ENCODE assay signal across 17 cellular contexts in the genomic region with DNA sequence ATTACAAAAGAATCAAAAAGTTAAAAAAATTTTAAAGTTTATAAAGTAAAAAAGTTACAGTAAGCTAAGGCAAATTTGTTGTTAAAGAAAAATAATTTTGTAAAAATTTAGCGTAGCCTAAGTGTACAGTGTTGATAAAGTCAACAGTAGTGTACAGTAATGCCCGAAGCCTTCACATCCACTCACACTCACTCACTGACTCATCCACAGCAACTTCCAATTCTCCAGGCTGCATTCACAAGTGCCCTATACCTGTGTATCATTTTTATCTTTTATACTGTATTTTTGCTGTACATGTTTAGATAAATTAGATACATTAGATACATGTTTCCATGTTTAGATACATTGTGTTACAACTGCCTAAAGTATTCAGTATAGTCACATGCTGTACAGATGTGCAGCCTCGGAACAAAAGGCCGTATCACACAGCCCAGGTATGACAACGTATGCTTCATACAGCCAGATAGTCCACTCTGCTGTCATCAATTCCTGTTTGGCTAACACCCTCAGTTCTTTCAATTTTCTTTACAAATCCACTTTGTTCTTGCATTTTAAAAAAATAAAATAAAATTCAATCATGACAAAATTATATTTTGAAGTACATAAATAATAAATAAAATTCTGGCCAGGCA.
"Had no signal": no experiment of that assay in that cellular context is flagged by ENCODE, and none has a peak within 500 bp of the region (broad histone marks: within the 10 kb centered on the region; RNA-seq: fewer than 3 reads in every experiment).

No MANE protein-coding gene starts in this region.

- H3K27me3 ChIP-seq: transverse colon had no signal

- H3K27ac ChIP-seq: transverse colon, WERI-Rb-1 had no signal

- DNase-seq: activated CD4-positive, alpha-beta T cell treated with anti-CD3 and anti-CD28 coated beads for 4 hours; activated CD8-positive, alpha-beta memory T cell treated with anti-CD3 and anti-CD28 coated beads, Interleukin-2, amount 50 U/mL, for 48 hours; activated CD8-positive, alpha-beta T cell treated with anti-CD3 and anti-CD28 coated beads for 36 hours; activated naive CD4-positive, alpha-beta T cell treated with Interleukin-2 at 50 U/mL for 16 hours; foreskin melanocyte; head of caudate nucleus; nucleus accumbens; right cardiac atrium; stimulated activated CD4-positive, alpha-beta T cell treated with anti-CD3 and anti-CD28 coated beads, Interleukin-1b, Interleukin-23, amount 100 ng/mL, for 48 hours; stimulated activated naive CD4-positive, alpha-beta T cell; substantia nigra; T-helper 1 cell; transverse colon; WERI-Rb-1 had no signal

- ATAC-seq: activated CD8-positive, alpha-beta T cell treated with anti-CD3 and anti-CD28 coated beads for 36 hours; natural killer cell treated with Interleukin-12 subunit alpha and Interleukin-12 subunit beta and Interleukin-15 and Interleukin-18, amount 100 ng/mL, for 72 hours; right cardiac atrium had no signal

- H3K36me3 Mint-ChIP-seq: natural killer cell treated with Interleukin-12 subunit alpha and Interleukin-12 subunit beta and Interleukin-15 and Interleukin-18, amount 100 ng/mL, for 72 hours had no signal

- H3K4me3 Mint-ChIP-seq: activated CD8-positive, alpha-beta T cell treated with anti-CD3 and anti-CD28 coated beads for 36 hours; dendritic cell treated with granulocyte-macrophage colony-stimulating factor and Interleukin-4, amounts not matched to agents 40 ng/mL and 50 ng/mL, for 4 days; natural killer cell treated with Interleukin-12 subunit alpha and Interleukin-12 subunit beta and Interleukin-15 and Interleukin-18, amount 100 ng/mL, for 72 hours had no signal

- H3K27ac Mint-ChIP-seq: activated CD8-positive, alpha-beta T cell treated with anti-CD3 and anti-CD28 coated beads for 36 hours; dendritic cell treated with granulocyte-macrophage colony-stimulating factor and Interleukin-4, amounts not matched to agents 40 ng/mL and 50 ng/mL, for 4 days; natural killer cell treated with Interleukin-12 subunit alpha and Interleukin-12 subunit beta and Interleukin-15 and Interleukin-18, amount 100 ng/mL, for 72 hours; progenitor cell of endocrine pancreas had no signal

- H3K4me3 ChIP-seq: transverse colon had no signal

- H3K9me3 Mint-ChIP-seq: activated CD8-positive, alpha-beta T cell treated with anti-CD3 and anti-CD28 coated beads for 36 hours; dendritic cell treated with granulocyte-macrophage colony-stimulating factor and Interleukin-4, amounts not matched to agents 40 ng/mL and 50 ng/mL, for 4 days; natural killer cell treated with Interleukin-12 subunit alpha and Interleukin-12 subunit beta and Interleukin-15 and Interleukin-18, amount 100 ng/mL, for 72 hours had no signal

- H3K27me3 Mint-ChIP-seq: activated CD8-positive, alpha-beta T cell treated with anti-CD3 and anti-CD28 coated beads for 36 hours; progenitor cell of endocrine pancreas had no signal
